Comparison of ENCODE assay signal across 8 cellular contexts in the genomic region with DNA sequence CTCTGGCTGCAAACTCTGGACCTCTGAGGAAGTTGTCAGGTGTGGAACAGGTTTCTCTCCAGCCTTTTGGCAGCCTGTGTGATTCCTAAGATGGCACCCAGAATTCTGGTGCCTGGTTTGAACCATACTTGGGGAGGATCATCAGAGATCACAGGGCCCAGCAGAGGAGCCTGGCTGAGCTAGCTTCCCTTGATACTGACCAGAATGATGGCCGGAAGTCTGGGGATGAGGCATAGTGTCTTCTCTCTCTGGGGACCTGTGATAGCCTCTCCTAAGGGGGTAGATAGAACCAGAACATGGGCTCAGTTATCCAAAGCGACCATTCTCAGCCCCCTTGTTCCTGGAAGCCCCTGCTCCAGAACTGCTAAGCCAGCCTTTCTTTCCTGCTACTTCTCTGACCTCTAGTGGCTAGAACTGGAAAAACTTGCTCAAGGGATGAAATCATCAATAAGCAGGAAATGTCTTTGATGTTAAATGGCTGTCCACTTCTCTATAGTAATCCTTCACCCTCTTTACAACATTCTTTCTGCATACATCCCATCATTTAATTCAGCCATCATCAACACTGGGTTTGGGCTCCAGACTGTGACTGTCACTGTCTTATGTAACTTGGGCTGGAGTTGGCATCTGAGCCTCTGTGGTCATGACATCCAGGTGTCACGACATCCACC. TPM values are rescaled to one million over a fixed set of nuclear protein-coding genes. Genes with fewer than 3 reads are reported as not detected.
DNase-seq lines count a peak whose midpoint lies in the region; ATAC-seq, FAIRE-seq and TF ChIP-seq lines count a peak whose summit lies in the region.

No MANE protein-coding gene starts in this region.

- 53 to 58% methylated on average over 3 of the region's 3 CpGs for WGBS in upper lobe of left lung, 2 donors

- POLR2A ChIA-PET in HCT116 (lab: Charles Lee) = no interaction called here

- CTCF ChIA-PET in HCT116 (lab: Charles Lee) = interaction anchor here (0.9 to 2.6 kb wide), 5 partner anchors 9 to 293 kb away, joined by 3 to 19 read pairs (median 5); no protein-coding TSS in a partner anchor

- no peaks in the 10 kb centered on the region for H3K9me2 ChIP-seq in HCT116 (ENCODE audit: insufficient read depth)

- peak; percentile 89 for TF ChIP-seq CTCF in D721Med (IDR thresholded peaks at IDR 0.05; ENCODE audit: insufficient read depth, missing control alignments)
- peak; percentile 67 to 78 (median 75) for TF ChIP-seq CTCF in HCT116 (IDR thresholded peaks at IDR 0.05 in 2 of 3, conservative IDR thresholded peaks at IDR 0.05 in 1 of 3; ENCODE audit: borderline replicate concordance in 1 of 3, insufficient read depth in 1 of 3, low read depth in 2 of 3, low read length in 2 of 3)
- peak; percentile 63 to 74 (median 73) for TF ChIP-seq CTCF in upper lobe of left lung (IDR thresholded peaks at IDR 0.05)

- H3K9ac ChIP-seq in HCT116 (ENCODE audit: low read length) = no peak overlapping the region

- no TSS peak for BruUV-seq in HCT116 (replicated peaks; lab: Mats Ljungman, UMichigan)

- TF ChIP-seq POLR2A in HCT116 (IDR thresholded peaks at IDR 0.05; ENCODE audit: borderline replicate concordance, extremely low read depth, insufficient read depth, insufficient read length) (no peak), upper lobe of left lung (IDR thresholded peaks at IDR 0.05) (no peak)

- H3K27ac ChIP-seq in HCT116 (ENCODE audit: low read depth, low read length) = no peak overlapping the region
- H3K27ac ChIP-seq in upper lobe of left lung = peak overlapping the region in 3 of 4 donors; percentile 0 to 30 (median 13)

- TF ChIP-seq EP300 in upper lobe of left lung (IDR thresholded peaks at IDR 0.05) = no peak

- H3K4me2 ChIP-seq in HCT116 (ENCODE audit: low read length) = no peak overlapping the region

- intact Hi-C loops in HCT116 (cut with micrococcal nuclease) = loop anchor here (1.0 to 5.0 kb wide), 4 partner anchors 94 to 581 kb away; no protein-coding TSS in a partner anchor

- H3K27me3 ChIP-seq in HCT116 (ENCODE audit: insufficient read depth, low read length) (no peaks in the 10 kb centered on the region), upper lobe of left lung (no peaks in the 10 kb centered on the region)

- peaks cover 3% of the 10 kb centered on the region; the same call in 1 of the 2 replicates for H4K20me1 ChIP-seq in HCT116 (ENCODE audit: insufficient read depth)

- H3K79me2 ChIP-seq in HCT116 (ENCODE audit: insufficient read depth, low read length) = peaks cover 57% of the 10 kb centered on the region

- no peak for DNase-seq in D721Med (ENCODE audit: insufficient read length, low spot score)
- DNase-seq in HCT116 (ENCODE audit: low read depth, low spot score) = peak; percentile 27
- DNase-seq in NCI-H510A (lab: John Stamatoyannopoulos, UW) = peak; percentile 24
- DNase-seq in astrocyte of the hippocampus (ENCODE audit: low read depth, low spot score) = peak; percentile 71
- peak; percentile 65 for DNase-seq in kidney tubule cell (ENCODE audit: low spot score)
- DNase-seq in upper lobe of left lung = no peak
- DNase-seq in activated T-cell treated with anti-CD3 and anti-CD28 coated beads, Interleukin-2, amount 50 U/mL, for 1 hour = no peak

- no peak overlapping the region for H2AFZ ChIP-seq in HCT116 (ENCODE audit: low read depth, low read length, poor library complexity, severe bottlenecking)

- ATAC-seq in HCT116 = peak; percentile 84
- peak in 1 of 2 donors; percentile 56 for ATAC-seq in upper lobe of left lung (ENCODE audit: low FRiP score in 2 of 2)
- no peak for ATAC-seq in GM21528 (IDR thresholded peaks at IDR 0.05; ENCODE audit: low FRiP score, unreplicated experiment)

- no peak for FAIRE-seq in D721Med (lab: Jason Lieb, UNC)

- H3K4me3 ChIP-seq in HCT116 (replicated peaks in 1 of 2; ENCODE audit: low read depth in 1 of 2, low read length in 2 of 2) = no peak overlapping the region
- H3K4me3 ChIP-seq in upper lobe of left lung = no peak overlapping the region

- peak; percentile 89 for TF ChIP-seq RAD21 in HCT116 (IDR thresholded peaks at IDR 0.05; ENCODE audit: low read depth)

- H3K9me3 ChIP-seq in HCT116 (ENCODE audit: control insufficient read depth in 1 of 2, insufficient read depth in 1 of 2, low read depth in 1 of 2, low read length in 2 of 2) (no peaks in the 10 kb centered on the region), upper lobe of left lung (no peaks in the 10 kb centered on the region)

- H3K4me1 ChIP-seq in HCT116 (ENCODE audit: control insufficient read depth in 1 of 2, insufficient read depth in 2 of 2, low read length in 2 of 2) (peaks cover 0 to 9% of the 10 kb centered on the region in 2 experiments; a peak in 2 of 4 replicates), upper lobe of left lung (peaks cover 56 to 77% (median 72%) of the 10 kb centered on the region in 4 donors)

- H3K36me3 ChIP-seq in HCT116 (ENCODE audit: control insufficient read depth in 1 of 2, insufficient read depth in 2 of 2, low read length in 2 of 2) = no peaks in the 10 kb centered on the region
- no peaks in the 10 kb centered on the region for H3K36me3 ChIP-seq in upper lobe of left lung

- RAD21 ChIA-PET in HCT116 (lab: Charles Lee; ENCODE audit: low non-redundant PET in 1 of 2, low total read pairs in 2 of 2, uncharacterized antibody in 2 of 2, unreplicated experiment in 2 of 2) = interaction anchor here (1.0 to 1.6 kb wide), 3 partner anchors 184 to 250 kb away, joined by 3 to 10 read pairs (median 3); no protein-coding TSS in a partner anchor

TF ChIP-seq in HCT116, 20 proteins besides CTCF, POLR2A, EP300 and RAD21:
- TF ChIP-seq TCF7L2 (IDR thresholded peaks at IDR 0.05; ENCODE audit: borderline replicate concordance, extremely low read depth, insufficient read depth, insufficient read length) (peak; percentile 66), ELF1 (IDR thresholded peaks at IDR 0.05; ENCODE audit: borderline replicate concordance, low read depth) (no peak)

RNA-seq across cellular contexts. Expression of a gene that starts 55.1 kb away (rescaled TPM):
- not detected for total RNA-seq in HCT116 (2021; ENCODE audit: unreplicated experiment)
- polyA plus RNA-seq in HCT116 (2012) = 0.04 TPM in 1 of 2 replicates, not detected in the other
- total RNA-seq in upper lobe of left lung = 10 to 100 TPM in 5 of 6 donors, 1 to 10 TPM in 1; 6.3 to 26.3 (median 15.9) TPM

Comparison
In these comparisons a context has a peak if more than half of its experiments do, and no peak if none do; other contexts are left out.
1. DNase-seq: peak in HCT116 (single experiment), NCI-H510A (single experiment), astrocyte of the hippocampus (single experiment) and kidney tubule cell (single experiment); none in D721Med (single experiment), upper lobe of left lung (0 of 2) and activated T-cell treated with anti-CD3 and anti-CD28 coated beads, Interleukin-2, amount 50 U/mL, for 1 hour (single experiment).
2. Peak in every context shown above with its lines, with median percentiles within 50 percentile points of each other: CTCF ChIP-seq.